9 cellular contexts compared by ENCODE assay signal in genomic region chr17:58249270-58250133, GRCh38. TPM values are rescaled to one million over a fixed set of nuclear protein-coding genes. Genes with fewer than 3 reads are reported as not detected.
DNase-seq lines count a peak whose midpoint lies in the region; ATAC-seq and TF ChIP-seq lines count a peak whose summit lies in the region.
"Had no signal": no experiment of that assay in that cellular context is flagged by ENCODE, and none has a peak within 500 bp of the region (broad histone marks: within the 10 kb centered on the region; RNA-seq: fewer than 3 reads in every experiment).

No MANE protein-coding gene starts in this region.

- peaks cover 94% of the 10 kb centered on the region for H3K27me3 ChIP-seq in endodermal cell (ENCODE audit: control insufficient read depth, insufficient read depth, low read length, poor library complexity, severe bottlenecking)

- H3K27ac ChIP-seq in endodermal cell (ENCODE audit: low read depth, low read length): no peak overlapping the region

- H3K36me3 Mint-ChIP-seq in endodermal cell (ENCODE audit: low read depth): no peaks in the 10 kb centered on the region
- no peaks in the 10 kb centered on the region for H3K36me3 Mint-ChIP-seq in mesothelial cell of epicardium

- H3K27me3 Mint-ChIP-seq in endodermal cell (ENCODE audit: insufficient read depth) (peaks cover 95% of the 10 kb centered on the region), mesothelial cell of epicardium (ENCODE audit: low read depth) (peaks cover 92% of the 10 kb centered on the region)

- H3K4me1 Mint-ChIP-seq in endodermal cell (no peaks in the 10 kb centered on the region), mesothelial cell of epicardium (peaks cover 13% of the 10 kb centered on the region)

- peak overlapping the region; percentile 58 for H3K4me3 ChIP-seq in endodermal cell (ENCODE audit: low read length)

- H3K4me3 Mint-ChIP-seq in endodermal cell: peak overlapping the region; percentile 38
- H3K4me3 Mint-ChIP-seq in mesothelial cell of epicardium: peak overlapping the region; percentile 66

- H3K27ac Mint-ChIP-seq in endodermal cell: no peak overlapping the region
- H3K27ac Mint-ChIP-seq in mesothelial cell of epicardium: no peak overlapping the region

- no peaks in the 10 kb centered on the region for H3K36me3 ChIP-seq in endodermal cell (ENCODE audit: control insufficient read depth, insufficient read depth, low read length)

- no peak overlapping the region for H3K9ac ChIP-seq in endodermal cell (ENCODE audit: extremely low read depth, low read length, poor library complexity, severe bottlenecking)

- no peaks in the 10 kb centered on the region for H3K4me1 ChIP-seq in endodermal cell (ENCODE audit: control insufficient read depth, insufficient read depth, low read length)

- WGBS in endodermal cell (ENCODE audit: insufficient coverage in 1 of 2, insufficient read length in 1 of 2), 2 experiments: 12 to 24% methylated on average over 17 to 57 of the region's 57 CpGs

- TF ChIP-seq CTCF in endodermal cell (conservative IDR thresholded peaks at IDR 0.05) (peak; percentile 99), mesothelial cell of epicardium (IDR thresholded peaks at IDR 0.05; ENCODE audit: unreplicated experiment) (peak; percentile 93)

- H3K9me3 Mint-ChIP-seq in endodermal cell (peaks cover 10% of the 10 kb centered on the region), mesothelial cell of epicardium (no peaks in the 10 kb centered on the region)

- DNase-seq in EL (peak; percentile 63), NCI-H524 (lab: John Stamatoyannopoulos, UW) (peak; percentile 92 to 95), endodermal cell (peak; percentile 95), mesothelial cell of epicardium (ENCODE audit: low spot score in 2 of 2, unreplicated experiment in 2 of 2) (peak; percentile 56 to 81)
- DNase-seq in activated CD8-positive, alpha-beta memory T cell treated with anti-CD3 and anti-CD28 coated beads for 48 hours (ENCODE audit: low read depth in 2 of 3, low spot score in 2 of 3): peak; percentile 52 to 70 (median 64)
- peak; percentile 65 for DNase-seq in stimulated activated CD8-positive, alpha-beta memory T cell treated with anti-CD3 and anti-CD28 coated beads, Interleukin-15, amount 100 ng/mL, for 24 hours (ENCODE audit: low read depth)

- ATAC-seq in HG03045 (IDR thresholded peaks at IDR 0.05; ENCODE audit: unreplicated experiment) (peak; percentile 57), GM21390 (IDR thresholded peaks at IDR 0.05; ENCODE audit: unreplicated experiment) (no peak)

- H3K9me3 ChIP-seq in endodermal cell (ENCODE audit: control insufficient read depth, low read length): no peaks in the 10 kb centered on the region

RNA-seq across cellular contexts. Expression of gene LPO, which starts 11.1 kb away (rescaled TPM):
- not detected for total RNA-seq in endodermal cell
- polyA plus RNA-seq in endodermal cell (2013, experiment 1 of 2): not detected
- not detected for polyA plus RNA-seq in endodermal cell (2013, experiment 2 of 2)
- total RNA-seq in mesothelial cell of epicardium: 0.16 to 0.29 TPM (median 0.27 TPM) in 3 replicates
- total RNA-seq: pulmonary artery endothelial cell had no signal

RNA-seq across cellular contexts. Expression of gene MKS1, which starts 30.4 kb away (rescaled TPM):
- total RNA-seq in endodermal cell: 10 to 100 TPM; 31.8 to 32.2 TPM
- polyA plus RNA-seq in endodermal cell (2013, experiment 1 of 2): 36.8 TPM
- 30.9 TPM for polyA plus RNA-seq in endodermal cell (2013, experiment 2 of 2)
- total RNA-seq in mesothelial cell of epicardium: 31.5 to 35.8 TPM (median 32.9 TPM) in 3 replicates

RNA-seq across cellular contexts. Expression of gene MPO, which starts 31.2 kb away (rescaled TPM):
- total RNA-seq in endodermal cell: not detected
- polyA plus RNA-seq in endodermal cell (2013, experiment 1 of 2): not detected
- not detected for polyA plus RNA-seq in endodermal cell (2013, experiment 2 of 2)
- total RNA-seq in mesothelial cell of epicardium: not detected in 3 replicates

RNA-seq across cellular contexts. Expression of gene EPX, which starts 57.0 kb away (rescaled TPM):
- total RNA-seq in endodermal cell (not detected), mesothelial cell of epicardium (not detected in 3 replicates)
- not detected for polyA plus RNA-seq in endodermal cell (2013, experiment 1 of 2)
- polyA plus RNA-seq in endodermal cell (2013, experiment 2 of 2): not detected
- total RNA-seq: pulmonary artery endothelial cell had no signal
